ENCODE assay signal across 11 cellular contexts in the genomic region with DNA sequence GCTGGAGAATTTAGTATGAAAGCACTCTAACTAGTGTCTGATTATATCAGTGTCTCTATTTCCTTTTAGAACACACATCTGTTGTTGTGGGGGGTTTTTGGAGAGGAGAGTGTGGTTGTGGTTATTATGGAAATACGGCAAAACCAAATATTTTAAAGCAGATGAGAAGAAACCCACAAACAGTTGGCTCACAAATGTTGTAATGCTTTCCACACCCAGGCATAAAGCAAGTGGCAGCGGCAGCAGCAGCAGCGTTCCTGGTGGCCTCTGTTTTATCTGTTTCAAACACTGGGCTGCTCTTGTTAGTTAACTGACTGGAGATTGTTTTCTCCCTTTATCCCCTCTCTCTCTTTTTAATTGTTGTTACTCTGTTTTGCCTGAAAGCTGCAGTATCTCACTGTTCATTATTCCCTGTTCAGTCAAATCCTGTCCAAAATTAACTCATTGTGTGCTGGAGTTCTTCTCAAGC.
A peak's percentile ranks its signal among the peaks of the same experiment; 100 is the strongest.
DNase-seq lines count a peak whose midpoint lies in the region; ATAC-seq and TF ChIP-seq lines count a peak whose summit lies in the region.
"Had no signal": no experiment of that assay in that cellular context is flagged by ENCODE, and none has a peak within 500 bp of the region (broad histone marks: within the 10 kb centered on the region; RNA-seq: fewer than 3 reads in every experiment).

No MANE protein-coding gene starts in this region.

- H3K36me3 ChIP-seq in spleen (no peaks in the 10 kb centered on the region), PC-9 (ENCODE audit: low read depth) (no peaks in the 10 kb centered on the region)
- H3K36me3 ChIP-seq: colonic mucosa, SJSA1 had no signal

- H3K4me1 ChIP-seq in spleen (peaks cover 0 to 26% (median 10%) of the 10 kb centered on the region in 6 donors), PC-9 (replicated peaks; ENCODE audit: insufficient read depth) (no peaks in the 10 kb centered on the region)
- H3K4me1 ChIP-seq: colonic mucosa had no signal

- no TSS peak for BruUV-seq in PC-9 (replicated peaks; lab: Mats Ljungman, UMichigan)

- no peaks in the 10 kb centered on the region for H3K79me2 ChIP-seq in PC-9 (ENCODE audit: low read depth)

- H3K27me3 ChIP-seq in spleen (replicated peaks in 1 of 7) (peaks cover 0 to 6% (median 0%) of the 10 kb centered on the region in 7 donors), PC-9 (ENCODE audit: insufficient read depth, low read depth) (no peaks in the 10 kb centered on the region)
- H3K27me3 ChIP-seq: colonic mucosa, SJSA1 had no signal

- 0 to 6% (median 4%) methylated on average over 3 of the region's 3 CpGs for WGBS in spleen, 5 donors

- TF ChIP-seq CTCF in spleen (IDR thresholded peaks at IDR 0.05 in 8 of 11, conservative IDR thresholded peaks at IDR 0.05 in 3 of 11) = peak in 1 of 11 experiments; percentile 21
- no peak for TF ChIP-seq CTCF in PC-9 (conservative IDR thresholded peaks at IDR 0.05)

- no peaks in the 10 kb centered on the region for H3K36me3 Mint-ChIP-seq in activated CD4-positive, alpha-beta T cell treated with anti-CD3 and anti-CD28 coated beads for 36 hours (ENCODE audit: low read depth)

- POLR2A ChIA-PET in activated CD4-positive, alpha-beta T cell treated with anti-CD3 and anti-CD28 coated beads for 36 hours (lab: Charles Lee) = interaction anchor here (0.7 kb wide), 1 partner anchor 12 kb away, joined by 3 read pairs; no protein-coding TSS in a partner anchor
- POLR2A ChIA-PET in PC-9 (lab: Charles Lee; ENCODE audit: unreplicated experiment) = no interaction called here

- peaks cover 8% of the 10 kb centered on the region for H3K4me1 Mint-ChIP-seq in activated CD4-positive, alpha-beta T cell treated with anti-CD3 and anti-CD28 coated beads for 36 hours
- H3K4me1 Mint-ChIP-seq: B cell had no signal

- H3K9me3 Mint-ChIP-seq in activated CD4-positive, alpha-beta T cell treated with anti-CD3 and anti-CD28 coated beads for 36 hours (ENCODE audit: low read depth) = no peaks in the 10 kb centered on the region

- H3K27ac ChIP-seq in spleen (peak overlapping the region in 6 of 8 donors; percentile 20 to 63 (median 38)), PC-9 (no peak overlapping the region)
- H3K27ac ChIP-seq: colonic mucosa, SJSA1 had no signal

- H3K4me3 ChIP-seq in spleen (no peak overlapping the region), PC-9 (no peak overlapping the region)
- H3K4me3 ChIP-seq: colonic mucosa, SJSA1 had no signal

- H3K9me2 ChIP-seq in PC-9 (ENCODE audit: insufficient read depth) = no peaks in the 10 kb centered on the region

- H3F3A ChIP-seq in PC-9 (ENCODE audit: insufficient read depth, low read depth) = no peaks in the 10 kb centered on the region

- intact Hi-C loops in activated CD4-positive, alpha-beta T cell treated with anti-CD3 and anti-CD28 coated beads for 36 hours (cut with DNase I, micrococcal nuclease) = no loop called here
- intact Hi-C loops in spleen (cut with DNase I; ENCODE audit: low total_unique reads) (no loop called here), PC-9 (cut with micrococcal nuclease; ENCODE audit: unreplicated experiment) (no loop called here)

- DNase-seq in activated CD4-positive, alpha-beta T cell treated with anti-CD3 and anti-CD28 coated beads for 36 hours = peak; percentile 15
- DNase-seq in activated CD4-positive, alpha-beta T cell treated with anti-CD3 and anti-CD28 coated beads for 1 hour = no peak
- DNase-seq in OCI-M2 (lab: John Stamatoyannopoulos, UW; ENCODE audit: unreplicated experiment) (peak; percentile 42), epidermal melanocyte (ENCODE audit: insufficient read length, low spot score) (peak; percentile 33), spleen (no peak), NCI-H510A (lab: John Stamatoyannopoulos, UW) (no peak), islet precursor cell (no peak), PC-9 (no peak)
- DNase-seq: colonic mucosa had no signal

- H3K4me3 Mint-ChIP-seq in activated CD4-positive, alpha-beta T cell treated with anti-CD3 and anti-CD28 coated beads for 36 hours = no peak overlapping the region
- H3K4me3 Mint-ChIP-seq: B cell had no signal

- ATAC-seq in activated CD4-positive, alpha-beta T cell treated with anti-CD3 and anti-CD28 coated beads for 36 hours = peak; percentile 19

- no peak overlapping the region; the same call in 1 of the 2 replicates for H2AFZ ChIP-seq in PC-9

- no peaks in the 10 kb centered on the region for H3K9me3 ChIP-seq in spleen
- H3K9me3 ChIP-seq in PC-9 (ENCODE audit: insufficient read depth, low read depth) = no peaks in the 10 kb centered on the region
- H3K9me3 ChIP-seq: colonic mucosa, SJSA1 had no signal

- no peaks in the 10 kb centered on the region for H4K20me1 ChIP-seq in PC-9 (ENCODE audit: insufficient read depth)

- H3K27me3 Mint-ChIP-seq in activated CD4-positive, alpha-beta T cell treated with anti-CD3 and anti-CD28 coated beads for 36 hours = peaks cover 18% of the 10 kb centered on the region

- no peak overlapping the region for H3K27ac Mint-ChIP-seq in activated CD4-positive, alpha-beta T cell treated with anti-CD3 and anti-CD28 coated beads for 36 hours
- H3K27ac Mint-ChIP-seq: B cell had no signal

- H3K4me2 ChIP-seq in PC-9 = no peak overlapping the region

- CTCF ChIA-PET in activated CD4-positive, alpha-beta T cell treated with anti-CD3 and anti-CD28 coated beads for 36 hours (lab: Charles Lee) = interaction anchor here (0.9 to 1.2 kb wide), 2 partner anchors 20 to 1071 kb away, joined by 3 to 4 read pairs; no protein-coding TSS in a partner anchor
- CTCF ChIA-PET in PC-9 (lab: Charles Lee) = no interaction called here

- no peak for TF ChIP-seq POLR2A in spleen (IDR thresholded peaks at IDR 0.05)

Comparison
In these comparisons a context has a peak if more than half of its experiments do, and no peak if none do; other contexts are left out.
1. DNase-seq: peak in activated CD4-positive, alpha-beta T cell treated with anti-CD3 and anti-CD28 coated beads for 36 hours (single experiment), OCI-M2 (single experiment) and epidermal melanocyte (single experiment); none in activated CD4-positive, alpha-beta T cell treated with anti-CD3 and anti-CD28 coated beads for 1 hour (single experiment), spleen (single experiment), NCI-H510A (single experiment), islet precursor cell (single experiment) and PC-9 (0 of 2).